Comparison of ENCODE assay signal across 20 cellular contexts in the genomic region with DNA sequence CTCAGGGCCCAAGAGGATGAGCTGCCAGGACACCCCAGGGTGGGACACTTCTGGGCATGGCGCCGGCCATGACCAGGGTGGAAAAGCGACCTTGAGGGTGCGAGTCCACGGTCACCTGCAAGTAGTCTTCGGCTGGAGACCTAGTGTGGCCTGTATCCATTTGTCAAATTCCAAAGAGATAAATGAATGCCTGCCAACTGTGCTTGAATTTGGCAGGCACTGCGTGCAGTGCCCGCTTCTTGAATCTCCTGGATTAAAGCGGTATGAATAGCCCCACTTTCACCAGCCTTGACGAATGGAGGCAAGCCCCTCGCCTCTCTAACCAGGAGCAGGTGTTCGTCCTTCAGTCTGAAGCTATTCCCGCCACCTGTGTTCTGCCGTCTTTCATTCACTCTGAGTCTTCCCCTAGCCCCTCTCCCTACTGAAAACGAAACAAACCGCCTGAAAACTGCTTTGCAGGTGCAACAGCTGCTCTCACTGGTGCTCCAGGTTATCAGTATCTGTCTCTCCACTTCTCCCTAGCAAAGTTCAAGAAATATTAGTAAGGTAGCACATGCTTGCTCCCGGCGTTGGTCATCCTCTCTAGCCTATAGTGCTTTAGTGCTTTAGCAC. TPM values are rescaled to one million over a fixed set of nuclear protein-coding genes. Genes with fewer than 3 reads are reported as not detected.
"Had no signal": no experiment of that assay in that cellular context is flagged by ENCODE, and none has a peak within 500 bp of the region (broad histone marks: within the 10 kb centered on the region; RNA-seq: fewer than 3 reads in every experiment).

No MANE protein-coding gene starts in this region.

- H3K4me2 ChIP-seq: neural progenitor cell had no signal

- H3K4me1 Mint-ChIP-seq: activated naive CD8-positive, alpha-beta T cell treated with anti-CD3 and anti-CD28 coated beads for 36 hours; endodermal cell; mesothelial cell of epicardium; neural progenitor cell had no signal

- H3K9me3 ChIP-seq: lower lobe of right lung, pancreas, stomach, thoracic aorta had no signal

- H2AFZ ChIP-seq: neural progenitor cell had no signal

- H3K27ac Mint-ChIP-seq: activated naive CD8-positive, alpha-beta T cell treated with anti-CD3 and anti-CD28 coated beads for 36 hours; endodermal cell; mesothelial cell of epicardium; neural progenitor cell had no signal

- H3K27me3 Mint-ChIP-seq: activated naive CD8-positive, alpha-beta T cell treated with anti-CD3 and anti-CD28 coated beads for 36 hours had no signal

- H3K27me3 ChIP-seq: neural progenitor cell, stomach had no signal

- H3K9me3 Mint-ChIP-seq: activated naive CD8-positive, alpha-beta T cell treated with anti-CD3 and anti-CD28 coated beads for 36 hours; endodermal cell; mesothelial cell of epicardium; neural progenitor cell had no signal

- H3K4me3 ChIP-seq: lower lobe of right lung, neural progenitor cell, pancreas, stomach, thoracic aorta had no signal

- H3K9ac ChIP-seq: neural progenitor cell had no signal

- DNase-seq: activated CD4-positive, alpha-beta T cell treated with anti-CD3 and anti-CD28 coated beads, Interleukin-2, amount 50 U/mL, for 4 hours; activated CD4-positive, CD25-positive, alpha-beta regulatory T cell treated with anti-CD3 and anti-CD28 coated beads, Interleukin-2, amount 50 U/mL, for 72 hours; activated gamma-delta T cell; activated naive CD8-positive, alpha-beta T cell treated with anti-CD3 and anti-CD28 coated beads for 36 hours; activated T-cell treated with anti-CD3 and anti-CD28 coated beads, Interleukin-2, amount 50 U/mL, for 1 hour; anterior cingulate cortex; cerebellar nuclear complex; dermis blood vessel endothelial cell; endodermal cell; hippocampal formation; kidney glomerular epithelial cell; lower lobe of right lung; stimulated activated CD4-positive, alpha-beta T cell treated with anti-CD3 and anti-CD28 coated beads, Interleukin-4, amount 100 ng/mL, for 1 hour; stomach had no signal

- H3K36me3 Mint-ChIP-seq: activated naive CD8-positive, alpha-beta T cell treated with anti-CD3 and anti-CD28 coated beads for 36 hours; mesothelial cell of epicardium; neural progenitor cell had no signal

- H3K4me3 Mint-ChIP-seq: activated naive CD8-positive, alpha-beta T cell treated with anti-CD3 and anti-CD28 coated beads for 36 hours; endodermal cell; mesothelial cell of epicardium; neural progenitor cell had no signal

- H3K36me3 ChIP-seq: lower lobe of right lung, neural progenitor cell, pancreas, stomach, thoracic aorta had no signal

- ATAC-seq: lower lobe of right lung, pancreas had no signal

- H3K4me1 ChIP-seq: lower lobe of right lung, neural progenitor cell, pancreas, stomach had no signal

- H3K27ac ChIP-seq: lower lobe of right lung, neural progenitor cell, pancreas, stomach, thoracic aorta had no signal

RNA-seq across cellular contexts. Expression of a gene that starts 11.2 kb away (rescaled TPM):
- total RNA-seq: dermis blood vessel endothelial cell, glomerular endothelial cell, lower lobe of right lung, myocyte, thoracic aorta had no signal

RNA-seq across cellular contexts. Expression of a gene that starts 11.3 kb away (rescaled TPM):
- total RNA-seq: activated naive CD8-positive, alpha-beta T cell treated with anti-CD3 and anti-CD28 coated beads for 36 hours had no signal

RNA-seq across cellular contexts. Expression of a gene that starts 57.3 kb away (rescaled TPM):
- total RNA-seq: activated naive CD8-positive, alpha-beta T cell treated with anti-CD3 and anti-CD28 coated beads for 36 hours; dermis blood vessel endothelial cell; glomerular endothelial cell; lower lobe of right lung; myocyte; pancreas; thoracic aorta had no signal
